24 cellular contexts compared by ENCODE assay signal in genomic region chr5:93035194-93035593, GRCh38.
A peak's percentile ranks its signal among the peaks of the same experiment; 100 is the strongest.
DNase-seq lines count a peak whose midpoint lies in the region; ATAC-seq and TF ChIP-seq lines count a peak whose summit lies in the region.
"Had no signal": no experiment of that assay in that cellular context is flagged by ENCODE, and none has a peak within 500 bp of the region (broad histone marks: within the 10 kb centered on the region; RNA-seq: fewer than 3 reads in every experiment).

No MANE protein-coding gene starts in this region.

- CTCF ChIA-PET in HCT116 (lab: Charles Lee), result no interaction called here
- CTCF ChIA-PET in PC-9 (lab: Charles Lee), result no interaction called here

- H3K36me3 ChIP-seq in HCT116 (ENCODE audit: control insufficient read depth in 1 of 2, insufficient read depth in 2 of 2, low read length in 2 of 2), result no peaks in the 10 kb centered on the region
- no peaks in the 10 kb centered on the region for H3K36me3 ChIP-seq in PC-9 (ENCODE audit: low read depth)
- H3K36me3 ChIP-seq in hepatocyte (replicated peaks; ENCODE audit: insufficient read depth, low read depth), result no peaks in the 10 kb centered on the region
- H3K36me3 ChIP-seq in psoas muscle (ENCODE audit: insufficient read depth in 1 of 2, low read depth in 1 of 2), result no peaks in the 10 kb centered on the region
- H3K36me3 ChIP-seq: MG63 had no signal

- DNase-seq in HCT116 (ENCODE audit: low read depth, low spot score) (no peak), PC-9 (no peak), hepatocyte (ENCODE audit: low spot score) (peak; percentile 25), psoas muscle (no peak), cardiac septum (ENCODE audit: low spot score) (no peak), hippocampal formation (lab: John Stamatoyannopoulos, UW) (no peak), Right ventricle myocardium superior (no peak)
- DNase-seq: activated CD4-positive, alpha-beta T cell treated with anti-CD3 and anti-CD28 coated beads, Interleukin-2, amount 10 ng/mL, durations not matched to agents 7 days and 5 days; activated naive CD4-positive, alpha-beta T cell treated with Interleukin-2 at 50 U/mL for 16 hours; activated T-cell treated with anti-CD3 and anti-CD28 coated beads, Interleukin-2, amount 50 U/mL, for 48 hours; DND-41; head of caudate nucleus; mammary epithelial cell; MG63; NCI-H1105 treated with DMSO at 0.1 percent for 48 hours; NCI-H2081; NCI-H446; stimulated activated naive CD4-positive, alpha-beta T cell treated with Interleukin-2 at 50 U/mL for 16 hours had no signal

- H3K27ac ChIP-seq in HCT116 (ENCODE audit: low read depth, low read length) (peak overlapping the region; percentile 21; the same call in 1 of the 2 replicates), PC-9 (no peak overlapping the region), hepatocyte (no peak overlapping the region), psoas muscle (no peak overlapping the region)
- H3K27ac ChIP-seq: C4-2B had no signal

- no peaks in the 10 kb centered on the region for H3K9me3 ChIP-seq in HCT116 (ENCODE audit: control insufficient read depth in 1 of 2, insufficient read depth in 1 of 2, low read depth in 1 of 2, low read length in 2 of 2)
- H3K9me3 ChIP-seq in PC-9 (ENCODE audit: insufficient read depth, low read depth), result no peaks in the 10 kb centered on the region
- H3K9me3 ChIP-seq in hepatocyte (ENCODE audit: low read depth), result no peaks in the 10 kb centered on the region
- H3K9me3 ChIP-seq in psoas muscle, result no peaks in the 10 kb centered on the region
- H3K9me3 ChIP-seq: Caco-2, MG63 had no signal

- RAD21 ChIA-PET in HCT116 (lab: Charles Lee; ENCODE audit: low non-redundant PET in 1 of 2, low total read pairs in 2 of 2, uncharacterized antibody in 2 of 2, unreplicated experiment in 2 of 2), result no interaction called here

- BruUV-seq in HCT116 (replicated peaks; lab: Mats Ljungman, UMichigan) (no TSS peak), PC-9 (replicated peaks; lab: Mats Ljungman, UMichigan) (no TSS peak)

- peaks cover 0 to 11% of the 10 kb centered on the region in 2 experiments; a peak in 1 of 4 replicates for H3K4me1 ChIP-seq in HCT116 (ENCODE audit: control insufficient read depth in 1 of 2, insufficient read depth in 2 of 2, low read length in 2 of 2)
- H3K4me1 ChIP-seq in PC-9 (replicated peaks; ENCODE audit: insufficient read depth), result peaks cover 7% of the 10 kb centered on the region; the same call in 1 of the 2 replicates
- peaks cover 8% of the 10 kb centered on the region for H3K4me1 ChIP-seq in hepatocyte (ENCODE audit: insufficient read depth)
- H3K4me1 ChIP-seq in psoas muscle, result peaks cover 5% of the 10 kb centered on the region
- H3K4me1 ChIP-seq: Caco-2 had no signal

- intact Hi-C loops in HCT116 (cut with micrococcal nuclease), result no loop called here
- intact Hi-C loops in PC-9 (cut with micrococcal nuclease; ENCODE audit: unreplicated experiment), result no loop called here
- intact Hi-C loops in psoas muscle (cut with DNase I), result no loop called here
- intact Hi-C loops in cardiac septum (cut with DNase I), result no loop called here
- intact Hi-C loops in Right ventricle myocardium superior (cut with DNase I), result no loop called here

- H3K9me2 ChIP-seq in HCT116 (ENCODE audit: insufficient read depth) (no peaks in the 10 kb centered on the region), PC-9 (ENCODE audit: insufficient read depth) (no peaks in the 10 kb centered on the region), hepatocyte (replicated peaks; ENCODE audit: insufficient read depth) (no peaks in the 10 kb centered on the region)

- H3K4me2 ChIP-seq in HCT116 (ENCODE audit: low read length) (no peak overlapping the region), PC-9 (no peak overlapping the region), hepatocyte (no peak overlapping the region)

- H3K27me3 ChIP-seq in HCT116 (ENCODE audit: insufficient read depth, low read length) (no peaks in the 10 kb centered on the region), PC-9 (ENCODE audit: insufficient read depth, low read depth) (no peaks in the 10 kb centered on the region), hepatocyte (no peaks in the 10 kb centered on the region), psoas muscle (ENCODE audit: insufficient read depth in 3 of 3, low read length in 2 of 3) (no peaks in the 10 kb centered on the region)
- H3K27me3 ChIP-seq: MG63 had no signal

- WGBS in hepatocyte (ENCODE audit: low lambda C conversion rate, missing lambda C conversion rate), result 33% methylated on average over 4 of the region's 4 CpGs
- 11 to 40% (median 16%) methylated on average over 4 of the region's 4 CpGs for WGBS in psoas muscle, 3 donors

- POLR2A ChIA-PET in HCT116 (lab: Charles Lee), result no interaction called here
- POLR2A ChIA-PET in PC-9 (lab: Charles Lee; ENCODE audit: unreplicated experiment), result no interaction called here

- no peaks in the 10 kb centered on the region for H3F3A ChIP-seq in PC-9 (ENCODE audit: insufficient read depth, low read depth)

- H3K4me3 ChIP-seq in HCT116 (replicated peaks in 1 of 2; ENCODE audit: low read depth in 1 of 2, low read length in 2 of 2), result no peak overlapping the region
- no peak overlapping the region for H3K4me3 ChIP-seq in PC-9
- no peak overlapping the region for H3K4me3 ChIP-seq in hepatocyte
- no peak overlapping the region for H3K4me3 ChIP-seq in psoas muscle
- H3K4me3 ChIP-seq: K562, MG63 had no signal

- no peak overlapping the region for H3K9ac ChIP-seq in HCT116 (ENCODE audit: low read length)

- no peak for TF ChIP-seq CTCF in HCT116 (IDR thresholded peaks at IDR 0.05 in 2 of 3, conservative IDR thresholded peaks at IDR 0.05 in 1 of 3; ENCODE audit: borderline replicate concordance in 1 of 3, insufficient read depth in 1 of 3, low read depth in 2 of 3, low read length in 2 of 3)
- no peak for TF ChIP-seq CTCF in PC-9 (conservative IDR thresholded peaks at IDR 0.05)
- TF ChIP-seq CTCF in hepatocyte (IDR thresholded peaks at IDR 0.05; ENCODE audit: poor library complexity), result no peak
- TF ChIP-seq CTCF in psoas muscle (IDR thresholded peaks at IDR 0.05), result no peak

- no peak for TF ChIP-seq POLR2A in HCT116 (IDR thresholded peaks at IDR 0.05; ENCODE audit: borderline replicate concordance, extremely low read depth, insufficient read depth, insufficient read length)

- H2AFZ ChIP-seq in HCT116 (ENCODE audit: low read depth, low read length, poor library complexity, severe bottlenecking) (no peak overlapping the region), PC-9 (0 out of 2 replicates have a peak overlapping the region, but pooled peaks have one; percentile 45), hepatocyte (no peak overlapping the region)

- H3K79me2 ChIP-seq in HCT116 (ENCODE audit: insufficient read depth, low read length) (no peaks in the 10 kb centered on the region), PC-9 (ENCODE audit: low read depth) (no peaks in the 10 kb centered on the region), hepatocyte (no peaks in the 10 kb centered on the region)

- TF ChIP-seq RAD21 in HCT116 (IDR thresholded peaks at IDR 0.05; ENCODE audit: low read depth), result no peak

- no peaks in the 10 kb centered on the region for H4K20me1 ChIP-seq in HCT116 (ENCODE audit: insufficient read depth)
- H4K20me1 ChIP-seq in PC-9 (ENCODE audit: insufficient read depth), result no peaks in the 10 kb centered on the region
- no peaks in the 10 kb centered on the region for H4K20me1 ChIP-seq in hepatocyte (ENCODE audit: insufficient read depth, poor library complexity, severe bottlenecking)

- no peak for ATAC-seq in HCT116
- ATAC-seq in psoas muscle, result peak in 3 of 4 donors; percentile 81 to 86 (median 82)
- ATAC-seq in GM18520 (IDR thresholded peaks at IDR 0.05; ENCODE audit: unreplicated experiment), result no peak
- no peak for ATAC-seq in Right ventricle myocardium superior (ENCODE audit: poor library complexity)
- ATAC-seq: K562, Right ventricle myocardium inferior, WTC11 had no signal

TF ChIP-seq in HCT116, 20 proteins besides CTCF, POLR2A, EP300 and RAD21:
- TF ChIP-seq ZNF274 (IDR thresholded peaks at IDR 0.05; ENCODE audit: low read depth, low read length), result no peak

Comparison
In these comparisons a context has a peak if more than half of its experiments do, and no peak if none do; other contexts are left out.
1. ATAC-seq: peak in psoas muscle (3 of 4); none in HCT116 (single experiment), GM18520 (single experiment) and Right ventricle myocardium superior (single experiment).